In the genomic region with DNA sequence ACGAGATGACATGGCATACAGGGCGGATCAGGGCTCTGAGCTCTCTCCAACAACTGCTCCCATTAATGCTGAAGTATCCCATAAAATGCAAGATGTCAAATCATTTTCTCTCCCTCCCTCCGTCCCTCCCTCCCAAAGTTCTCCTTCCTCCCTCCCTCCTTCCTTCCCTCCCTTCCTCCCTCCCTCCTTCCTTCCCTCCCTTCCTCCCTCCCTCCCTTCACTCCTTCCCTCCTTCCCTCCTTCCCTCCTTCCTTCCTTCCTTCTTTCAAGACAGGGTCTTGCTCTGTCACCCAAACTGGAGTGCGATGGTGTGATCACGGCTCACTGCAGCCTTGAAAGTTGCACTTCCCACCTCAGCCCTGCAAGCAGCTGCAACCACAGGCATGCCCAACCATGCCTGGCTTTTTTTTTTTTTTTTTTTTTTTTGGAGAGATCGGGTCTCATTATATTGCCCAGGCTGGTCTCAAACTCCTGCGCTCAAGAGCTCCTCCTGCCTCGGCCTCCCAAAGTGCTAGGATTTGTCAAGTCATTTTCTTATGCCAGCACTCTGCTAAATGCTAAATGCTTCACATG, we compare ENCODE assay signal across 1 cellular context.
TF ChIP-seq lines count a peak whose summit lies in the region.

No MANE protein-coding gene starts in this region.

TF ChIP-seq in GM12878, 131 proteins besides CTCF, POLR2A, EP300 and RAD21:
- TF ChIP-seq, protein P1, sequence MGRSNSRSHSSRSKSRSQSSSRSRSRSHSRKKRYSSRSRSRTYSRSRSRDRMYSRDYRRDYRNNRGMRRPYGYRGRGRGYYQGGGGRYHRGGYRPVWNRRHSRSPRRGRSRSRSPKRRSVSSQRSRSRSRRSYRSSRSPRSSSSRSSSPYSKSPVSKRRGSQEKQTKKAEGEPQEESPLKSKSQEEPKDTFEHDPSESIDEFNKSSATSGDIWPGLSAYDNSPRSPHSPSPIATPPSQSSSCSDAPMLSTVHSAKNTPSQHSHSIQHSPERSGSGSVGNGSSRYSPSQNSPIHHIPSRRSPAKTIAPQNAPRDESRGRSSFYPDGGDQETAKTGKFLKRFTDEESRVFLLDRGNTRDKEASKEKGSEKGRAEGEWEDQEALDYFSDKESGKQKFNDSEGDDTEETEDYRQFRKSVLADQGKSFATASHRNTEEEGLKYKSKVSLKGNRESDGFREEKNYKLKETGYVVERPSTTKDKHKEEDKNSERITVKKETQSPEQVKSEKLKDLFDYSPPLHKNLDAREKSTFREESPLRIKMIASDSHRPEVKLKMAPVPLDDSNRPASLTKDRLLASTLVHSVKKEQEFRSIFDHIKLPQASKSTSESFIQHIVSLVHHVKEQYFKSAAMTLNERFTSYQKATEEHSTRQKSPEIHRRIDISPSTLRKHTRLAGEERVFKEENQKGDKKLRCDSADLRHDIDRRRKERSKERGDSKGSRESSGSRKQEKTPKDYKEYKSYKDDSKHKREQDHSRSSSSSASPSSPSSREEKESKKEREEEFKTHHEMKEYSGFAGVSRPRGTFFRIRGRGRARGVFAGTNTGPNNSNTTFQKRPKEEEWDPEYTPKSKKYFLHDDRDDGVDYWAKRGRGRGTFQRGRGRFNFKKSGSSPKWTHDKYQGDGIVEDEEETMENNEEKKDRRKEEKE (IDR thresholded peaks at IDR 0.05) = no peak
- TF ChIP-seq ZNF384 (IDR thresholded peaks at IDR 0.05; ENCODE audit: borderline replicate concordance, low read depth, low read length) = peak; percentile 38; the same call in 1 of the 2 replicates
- TF ChIP-seq, protein P2, sequence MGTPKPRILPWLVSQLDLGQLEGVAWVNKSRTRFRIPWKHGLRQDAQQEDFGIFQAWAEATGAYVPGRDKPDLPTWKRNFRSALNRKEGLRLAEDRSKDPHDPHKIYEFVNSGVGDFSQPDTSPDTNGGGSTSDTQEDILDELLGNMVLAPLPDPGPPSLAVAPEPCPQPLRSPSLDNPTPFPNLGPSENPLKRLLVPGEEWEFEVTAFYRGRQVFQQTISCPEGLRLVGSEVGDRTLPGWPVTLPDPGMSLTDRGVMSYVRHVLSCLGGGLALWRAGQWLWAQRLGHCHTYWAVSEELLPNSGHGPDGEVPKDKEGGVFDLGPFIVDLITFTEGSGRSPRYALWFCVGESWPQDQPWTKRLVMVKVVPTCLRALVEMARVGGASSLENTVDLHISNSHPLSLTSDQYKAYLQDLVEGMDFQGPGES (IDR thresholded peaks at IDR 0.05) = no peak
